ENCODE assay signal across 17 cellular contexts in the genomic region with DNA sequence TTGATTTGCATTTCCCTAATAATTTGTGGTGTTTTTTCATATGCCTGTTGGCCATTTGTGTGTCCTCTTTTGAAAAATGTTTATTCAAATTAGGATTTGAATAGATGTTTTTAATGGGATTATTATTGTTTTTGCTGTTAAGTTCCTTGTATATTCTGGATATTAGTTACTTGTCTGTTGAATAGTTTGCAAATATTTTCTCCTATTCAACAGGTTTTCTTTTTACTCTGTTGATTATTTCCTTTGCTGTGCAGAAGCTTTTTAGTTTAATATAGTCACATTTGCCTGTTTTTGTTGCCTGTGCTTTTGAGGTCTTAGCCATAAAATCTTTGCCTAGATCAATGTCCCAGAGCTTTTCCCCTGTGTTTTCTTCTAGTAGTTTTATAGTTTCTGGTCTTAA.
"Had no signal": no experiment of that assay in that cellular context is flagged by ENCODE, and none has a peak within 500 bp of the region (broad histone marks: within the 10 kb centered on the region; RNA-seq: fewer than 3 reads in every experiment).

No MANE protein-coding gene starts in this region.

- H3K4me3 Mint-ChIP-seq: activated B cell treated with CpG ODN at 0.5 μM for 24 hours; activated CD4-positive, alpha-beta T cell treated with anti-CD3 and anti-CD28 coated beads, Interleukin-2, amount 10 ng/mL, durations not matched to agents 24 days and 14 days; activated CD8-positive, alpha-beta memory T cell treated with anti-CD3 and anti-CD28 coated beads, Interleukin-2, amount 10 ng/mL, durations not matched to agents 7 days and 5 days; activated naive CD4-positive, alpha-beta T cell treated with anti-CD3 and anti-CD28 coated beads, Interleukin-2, amount 50 U/mL, for 24 hours had no signal

- H3K4me3 ChIP-seq: colonic mucosa had no signal

- H3K27me3 ChIP-seq: brain microvascular endothelial cell, colonic mucosa had no signal

- H3K9me3 ChIP-seq: colonic mucosa had no signal

- H3K27ac Mint-ChIP-seq: activated B cell treated with CpG ODN at 0.5 μM for 24 hours; activated CD4-positive, alpha-beta T cell treated with anti-CD3 and anti-CD28 coated beads, Interleukin-2, amount 10 ng/mL, durations not matched to agents 24 days and 14 days; activated CD8-positive, alpha-beta memory T cell treated with anti-CD3 and anti-CD28 coated beads, Interleukin-2, amount 10 ng/mL, durations not matched to agents 7 days and 5 days; activated naive CD4-positive, alpha-beta T cell treated with anti-CD3 and anti-CD28 coated beads, Interleukin-2, amount 50 U/mL, for 24 hours had no signal

- H3K27ac ChIP-seq: brain microvascular endothelial cell had no signal

- DNase-seq: activated B cell treated with CpG ODN at 0.5 μM for 24 hours; activated CD4-positive, alpha-beta T cell treated with anti-CD3 and anti-CD28 coated beads for 1 hour; activated CD4-positive, alpha-beta T cell treated with anti-CD3 and anti-CD28 coated beads, Interleukin-2, amount 10 ng/mL, durations not matched to agents 24 days and 14 days; activated CD4-positive, alpha-beta T cell treated with anti-CD3 and anti-CD28 coated beads, Interleukin-2, amount 50 U/mL, for 48 hours; activated CD8-positive, alpha-beta memory T cell treated with anti-CD3 and anti-CD28 coated beads, Interleukin-2, amount 10 ng/mL, durations not matched to agents 7 days and 5 days; brain microvascular endothelial cell; colonic mucosa; KBM-7; NCI-H1092; NCI-H1417; NCI-H2029 treated with DMSO at 0.1 percent for 48 hours; NCI-H510A treated with DMSO at 0.1 percent for 48 hours; PC-3; SHP77; T-helper 2 cell; T1000 had no signal

- H3K36me3 ChIP-seq: colonic mucosa had no signal

- H3K27me3 Mint-ChIP-seq: activated B cell treated with CpG ODN at 0.5 μM for 24 hours; activated CD4-positive, alpha-beta T cell treated with anti-CD3 and anti-CD28 coated beads, Interleukin-2, amount 10 ng/mL, durations not matched to agents 24 days and 14 days; activated CD8-positive, alpha-beta memory T cell treated with anti-CD3 and anti-CD28 coated beads, Interleukin-2, amount 10 ng/mL, durations not matched to agents 7 days and 5 days; activated naive CD4-positive, alpha-beta T cell treated with anti-CD3 and anti-CD28 coated beads, Interleukin-2, amount 50 U/mL, for 24 hours had no signal

- H3K9me3 Mint-ChIP-seq: activated B cell treated with CpG ODN at 0.5 μM for 24 hours; activated CD4-positive, alpha-beta T cell treated with anti-CD3 and anti-CD28 coated beads, Interleukin-2, amount 10 ng/mL, durations not matched to agents 24 days and 14 days; activated naive CD4-positive, alpha-beta T cell treated with anti-CD3 and anti-CD28 coated beads, Interleukin-2, amount 50 U/mL, for 24 hours had no signal

- ATAC-seq: activated CD8-positive, alpha-beta memory T cell treated with anti-CD3 and anti-CD28 coated beads, Interleukin-2, amount 10 ng/mL, durations not matched to agents 7 days and 5 days; PC-3 had no signal
